ENCODE assay signal across 29 cellular contexts in the genomic region with DNA sequence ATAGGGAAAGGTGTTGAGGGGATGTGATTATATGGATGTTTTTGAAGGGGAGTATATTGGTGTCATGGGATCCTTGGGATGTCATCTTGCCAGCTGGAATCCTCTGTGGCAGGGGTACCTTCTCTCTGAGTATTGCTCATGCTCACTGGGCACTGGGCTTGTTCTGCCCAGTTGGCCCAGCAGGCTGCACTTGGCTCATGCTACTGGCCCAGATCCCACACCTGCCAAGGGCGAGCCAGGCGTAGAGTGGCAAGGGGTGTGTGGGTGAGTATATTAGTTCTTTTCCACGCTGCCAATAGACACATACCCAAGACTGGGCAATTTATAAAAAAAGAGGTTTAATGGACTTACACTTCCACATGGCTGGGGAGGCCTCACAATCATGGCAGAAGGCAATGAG.
"Had no signal": no experiment of that assay in that cellular context is flagged by ENCODE, and none has a peak within 500 bp of the region (broad histone marks: within the 10 kb centered on the region; RNA-seq: fewer than 3 reads in every experiment).

No MANE protein-coding gene starts in this region.

- H3K4me3 ChIP-seq: K562, MG63, PC-9, SJCRH30, SK-N-MC had no signal

- H3K27ac ChIP-seq: PC-9, RWPE1, SJCRH30, SK-N-MC had no signal

- DNase-seq: Kasumi-1, KG1, MG63, NCI-H1048, NCI-H1092 treated with DMSO at 0.1 percent for 48 hours, NCI-H1436, NCI-H146, NCI-H1694, NCI-H187, NCI-H1930, NCI-H2029 treated with DMSO at 0.1 percent for 48 hours, NCI-H2081 treated with DMSO at 0.1 percent for 48 hours, NCI-H2107, NCI-H2171, NCI-H226, NCI-H510A treated with DMSO at 0.1 percent for 48 hours, NCI-H524 treated with DMSO at 0.1 percent for 48 hours, NCI-H526 treated with DMSO at 0.1 percent for 48 hours, NCI-H774, PC-9, SHP77, SIG-M5, SJCRH30 had no signal

- H3K36me3 ChIP-seq: MG63, SJCRH30 had no signal

- H3K27me3 ChIP-seq: MG63, SJCRH30 had no signal

- ATAC-seq: K562, Panc1, Right ventricle myocardium inferior, SK-N-SH treated with all-trans-retinoic acid at 6 μM for 48 hours had no signal

- H3K9me3 ChIP-seq: MG63 had no signal
